In the genomic region with DNA sequence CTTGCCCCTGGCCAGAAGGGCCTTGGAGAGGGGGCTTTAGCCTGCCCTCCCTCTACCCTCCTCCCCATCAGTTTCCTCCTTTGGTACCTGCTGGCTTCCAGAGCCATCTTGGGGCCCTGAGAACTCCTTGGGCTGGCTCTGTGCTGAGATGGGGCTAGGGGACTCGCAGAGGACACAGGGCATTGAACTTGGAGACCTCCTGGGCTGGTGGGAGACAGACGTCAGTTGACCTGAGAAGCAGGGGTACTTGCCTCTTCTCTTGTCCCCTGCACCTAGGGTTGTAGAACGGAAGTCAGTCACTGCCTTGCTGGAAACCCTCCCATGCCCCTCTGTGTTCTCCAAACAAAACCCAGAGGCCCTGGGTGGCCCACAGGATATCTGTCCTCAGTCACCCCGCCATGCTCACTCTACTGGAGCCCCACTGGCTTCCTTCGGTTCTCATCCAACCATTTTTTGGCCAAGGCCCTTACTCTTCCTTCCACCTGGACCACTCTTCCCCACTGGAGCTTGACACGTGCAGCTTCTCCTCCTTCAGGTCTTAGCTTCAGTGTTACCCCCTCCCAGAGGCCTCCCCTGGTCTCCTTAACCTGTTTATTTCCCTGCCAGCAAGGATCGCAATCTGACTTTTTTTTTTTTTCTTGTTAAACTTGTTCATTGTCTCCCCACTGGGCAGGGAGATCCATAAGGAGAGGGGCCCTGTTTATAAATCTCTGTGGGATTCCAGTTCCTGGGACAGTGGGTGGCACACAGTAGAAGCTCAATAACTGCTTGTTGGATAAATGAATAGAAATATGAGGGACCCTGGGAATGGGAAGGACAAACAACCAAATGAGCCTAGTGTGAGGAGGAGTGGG, we compare ENCODE assay signal across 8 cellular contexts.
DNase-seq lines count a peak whose midpoint lies in the region; ATAC-seq and TF ChIP-seq lines count a peak whose summit lies in the region.

No MANE protein-coding gene starts in this region.

- intact Hi-C loops in tibial artery (cut with DNase I; ENCODE audit: low total_unique reads) = loop anchor here (5.0 kb wide), 3 partner anchors 53 to 133 kb away; partner anchors contain the start of genes CSNK2A1 and TBC1D20

- peaks cover 15% of the 10 kb centered on the region for H3K36me3 Mint-ChIP-seq in memory B cell

- H2AFZ ChIP-seq in Loucy (ENCODE audit: low read length) = 0 out of 2 replicates have a peak overlapping the region, but pooled peaks have one; percentile 44

- in situ Hi-C loops in astrocyte of the spinal cord (cut with HindIII; ENCODE audit: low sequenced_read_pairs) = no loop called here

- H3K4me1 ChIP-seq in Loucy (ENCODE audit: insufficient read depth, low read length, poor library complexity, severe bottlenecking) = peaks cover 40% of the 10 kb centered on the region
- peaks cover 0 to 26% (median 16%) of the 10 kb centered on the region in 4 donors for H3K4me1 ChIP-seq in tibial artery

- peak overlapping the region; percentile 92 for H3K4me3 Mint-ChIP-seq in memory B cell

- H3K4me1 Mint-ChIP-seq in memory B cell = peaks cover 33% of the 10 kb centered on the region

- TF ChIP-seq CTCF in Loucy (conservative IDR thresholded peaks at IDR 0.05; ENCODE audit: low read length) (no peak), astrocyte of the spinal cord (IDR thresholded peaks at IDR 0.05; ENCODE audit: low read depth, low read length) (no peak), tibial artery (IDR thresholded peaks at IDR 0.05) (no peak)

- H3K9me2 ChIP-seq in Loucy (replicated peaks; ENCODE audit: low read depth, low read length) = no peaks in the 10 kb centered on the region

- H3K27ac Mint-ChIP-seq in memory B cell = peak overlapping the region; percentile 93

- DNase-seq in CMK (ENCODE audit: low read depth) (peak; percentile 44), astrocyte of the spinal cord (ENCODE audit: low read depth, low spot score) (no peak), memory B cell (ENCODE audit: low spot score in 2 of 2) (peak in 1 of 2 donors; percentile 32), tibial artery (peak in 1 of 2 donors; percentile 63), nucleus accumbens (lab: John Stamatoyannopoulos, UW) (no peak), middle frontal gyrus (ENCODE audit: extremely low spot score, low spot score) (no peak)

- no peaks in the 10 kb centered on the region for H3K36me3 ChIP-seq in Loucy (ENCODE audit: insufficient read depth, low read length)
- H3K36me3 ChIP-seq in tibial artery = peaks cover 8 to 24% (median 12%) of the 10 kb centered on the region in 3 donors

- peak overlapping the region; percentile 92 for H3K4me2 ChIP-seq in Loucy (ENCODE audit: low read depth, low read length, poor library complexity, severe bottlenecking)

- H3K79me2 ChIP-seq in Loucy (ENCODE audit: insufficient read depth, low read length) = peaks cover 59% of the 10 kb centered on the region

- no peaks in the 10 kb centered on the region for H3K27me3 Mint-ChIP-seq in memory B cell

- peak; percentile 13 for ATAC-seq in GM21390 (IDR thresholded peaks at IDR 0.05; ENCODE audit: unreplicated experiment)
- ATAC-seq in memory B cell (ENCODE audit: low read depth) = no peak

- peaks cover 5% of the 10 kb centered on the region for H4K20me1 ChIP-seq in Loucy (ENCODE audit: insufficient read depth, low read length, poor library complexity, severe bottlenecking)

- H3K27ac ChIP-seq in tibial artery = peak overlapping the region; percentile 90 to 94

- no peaks in the 10 kb centered on the region for H3F3A ChIP-seq in Loucy (ENCODE audit: low read depth)

- H3K9me3 ChIP-seq in Loucy (ENCODE audit: insufficient read depth, low read depth, low read length) (no peaks in the 10 kb centered on the region), tibial artery (no peaks in the 10 kb centered on the region)

- peak overlapping the region; percentile 96 for H3K9ac ChIP-seq in Loucy (ENCODE audit: low read depth, low read length, poor library complexity, severe bottlenecking)

- no peaks in the 10 kb centered on the region for H3K9me3 Mint-ChIP-seq in memory B cell

- H3K4me3 ChIP-seq in Loucy (ENCODE audit: low read length, poor library complexity, severe bottlenecking) (peak overlapping the region; percentile 86), astrocyte of the spinal cord (ENCODE audit: low read depth, low read length) (peak overlapping the region; percentile 97), tibial artery (peak overlapping the region; percentile 89 to 100)

- H3K27me3 ChIP-seq in Loucy (ENCODE audit: insufficient read depth, low read length, poor library complexity, severe bottlenecking) (no peaks in the 10 kb centered on the region), tibial artery (no peaks in the 10 kb centered on the region)
